8 cellular contexts compared by ENCODE assay signal in genomic region chr20:63653041-63653973, GRCh38. TPM values are rescaled to one million over a fixed set of nuclear protein-coding genes. Genes with fewer than 3 reads are reported as not detected.
DNase-seq lines count a peak whose midpoint lies in the region; ATAC-seq and TF ChIP-seq lines count a peak whose summit lies in the region.

Gene STMN3 (minus strand): TSS chr20:63653424. CDS start chr20:63653345, 79 bp downstream.

- H3K4me3 ChIP-seq in ascending aorta (peak within 1 kb of the TSS; percentile 70 to 81), left ventricle myocardium inferior (peak within 1 kb of the TSS; percentile 70), ovary (peak within 1 kb of the TSS; percentile 41), upper lobe of right lung (peak within 1 kb of the TSS; percentile 57)

- no peaks in the 10 kb centered on the region for H3K27me3 ChIP-seq in ascending aorta
- peaks cover 14% of the 10 kb centered on the region for H3K27me3 ChIP-seq in left ventricle myocardium inferior (ENCODE audit: low read depth)
- no peaks in the 10 kb centered on the region for H3K27me3 ChIP-seq in ovary
- no peaks in the 10 kb centered on the region for H3K27me3 ChIP-seq in upper lobe of right lung

- ATAC-seq in upper lobe of right lung (peak; percentile 80), HG03280 (IDR thresholded peaks at IDR 0.05; ENCODE audit: unreplicated experiment) (no peak)

- peak; percentile 26 for TF ChIP-seq POLR2A in ovary (IDR thresholded peaks at IDR 0.05)

- no peak for TF ChIP-seq EP300 in ovary (IDR thresholded peaks at IDR 0.05)

- WGBS in ovary, 3 donors: 1 to 3% (median 1%) methylated on average over 17 to 73 of the region's 73 CpGs

- H3K9me3 ChIP-seq in ascending aorta: no peaks in the 10 kb centered on the region
- no peaks in the 10 kb centered on the region for H3K9me3 ChIP-seq in left ventricle myocardium inferior (replicated peaks)
- no peaks in the 10 kb centered on the region for H3K9me3 ChIP-seq in ovary
- no peaks in the 10 kb centered on the region for H3K9me3 ChIP-seq in upper lobe of right lung

- no peak for TF ChIP-seq CTCF in ascending aorta (IDR thresholded peaks at IDR 0.05)
- no peak for TF ChIP-seq CTCF in left ventricle myocardium inferior (IDR thresholded peaks at IDR 0.05; ENCODE audit: borderline replicate concordance)
- TF ChIP-seq CTCF in ovary (IDR thresholded peaks at IDR 0.05): no peak
- TF ChIP-seq CTCF in upper lobe of right lung (IDR thresholded peaks at IDR 0.05): no peak

- DNase-seq in GDM1 (lab: John Stamatoyannopoulos, UW): peak; percentile 89
- peak; percentile 85 for DNase-seq in NCI-H146 treated with DMSO at 0.1 percent for 48 hours (lab: John Stamatoyannopoulos, UW; ENCODE audit: unreplicated experiment)
- peak; percentile 45 to 75 (median 53) for DNase-seq in T-helper 2 cell
- peak; percentile 43 to 93 for DNase-seq in ascending aorta (ENCODE audit: low spot score in 2 of 2)
- DNase-seq in left ventricle myocardium inferior: peak; percentile 89
- peak; percentile 93 to 97 (median 94) for DNase-seq in ovary
- DNase-seq in upper lobe of right lung: peak; percentile 92

- intact Hi-C loops in ascending aorta (cut with DNase I) (no loop called here), left ventricle myocardium inferior (cut with micrococcal nuclease) (no loop called here), ovary (cut with DNase I) (no loop called here), upper lobe of right lung (cut with DNase I) (no loop called here)

- peaks cover 11 to 22% of the 10 kb centered on the region in 2 donors for H3K4me1 ChIP-seq in ascending aorta
- peaks cover 43% of the 10 kb centered on the region for H3K4me1 ChIP-seq in left ventricle myocardium inferior
- H3K4me1 ChIP-seq in ovary (ENCODE audit: insufficient read depth): peaks cover 21% of the 10 kb centered on the region
- peaks cover 21% of the 10 kb centered on the region for H3K4me1 ChIP-seq in upper lobe of right lung

- H3K36me3 ChIP-seq in ascending aorta (no peaks in the 10 kb centered on the region), left ventricle myocardium inferior (no peaks in the 10 kb centered on the region), ovary (no peaks in the 10 kb centered on the region), upper lobe of right lung (no peaks in the 10 kb centered on the region)

- H3K27ac ChIP-seq in ascending aorta (peak within 1 kb of the TSS; percentile 61 to 65), left ventricle myocardium inferior (replicated peaks) (peak within 1 kb of the TSS; percentile 78), ovary (peak within 1 kb of the TSS in 1 of 2 donors; percentile 41), upper lobe of right lung (no peak within 1 kb of the TSS)

RNA-seq across cellular contexts. Expression of gene STMN3, which starts in this region (rescaled TPM):
- total RNA-seq in ascending aorta: 37.0 TPM
- total RNA-seq in left ventricle myocardium inferior: 4.6 TPM
- 10 to 100 TPM; 17.3 to 91.1 (median 58.7) TPM for total RNA-seq in ovary
- polyA plus RNA-seq in ovary: 10 to 100 TPM in 1 of 2 donors, 1 to 10 TPM in 1; 7.4 to 62.1 TPM
- total RNA-seq in upper lobe of right lung: 12.4 TPM
